In the genomic region with DNA sequence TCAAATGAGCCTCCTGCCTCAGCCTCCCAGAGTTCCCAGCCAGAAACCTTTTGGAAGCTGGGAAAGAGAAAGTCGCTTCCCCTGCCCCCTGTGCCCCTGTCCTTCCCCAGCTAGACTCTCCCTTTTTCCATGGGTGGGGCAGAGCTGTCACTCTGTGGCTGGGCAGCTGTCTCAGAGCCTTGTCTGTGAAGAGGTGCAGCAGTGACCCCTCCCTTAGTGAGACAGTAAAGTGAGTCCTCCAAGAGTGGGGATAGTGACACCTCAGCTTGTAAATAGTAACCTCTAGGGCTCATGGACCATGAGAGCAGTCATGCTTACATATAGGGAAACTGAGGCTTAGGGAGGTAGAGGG, we compare ENCODE assay signal across 18 cellular contexts.
DNase-seq lines count a peak whose midpoint lies in the region; ATAC-seq and TF ChIP-seq lines count a peak whose summit lies in the region.
"Had no signal": no experiment of that assay in that cellular context is flagged by ENCODE, and none has a peak within 500 bp of the region (broad histone marks: within the 10 kb centered on the region; RNA-seq: fewer than 3 reads in every experiment).

No MANE protein-coding gene starts in this region.

- H2BK5ac ChIP-seq in neuronal stem cell (ENCODE audit: low read length), result no peak overlapping the region

- H2AFZ ChIP-seq in neuronal stem cell (ENCODE audit: low read length), result no peak overlapping the region

- H3K27ac ChIP-seq in RWPE2 (ENCODE audit: poor library complexity, severe bottlenecking) (no peak overlapping the region), endodermal cell (ENCODE audit: low read depth, low read length) (no peak overlapping the region), neuronal stem cell (replicated peaks; ENCODE audit: low read length) (no peak overlapping the region), transverse colon (peak overlapping the region in 2 of 4 donors; percentile 13 to 79)

- H3K36me3 Mint-ChIP-seq in endodermal cell (ENCODE audit: low read depth), result peaks cover 43% of the 10 kb centered on the region
- no peaks in the 10 kb centered on the region for H3K36me3 Mint-ChIP-seq in activated T-cell treated with anti-CD3 and anti-CD28 coated beads, Interleukin-2, amount 50 U/mL, for 4 hours (ENCODE audit: insufficient read depth)
- H3K36me3 Mint-ChIP-seq: CD4-positive, CD25-positive, alpha-beta regulatory T cell had no signal

- TF ChIP-seq EP300 in transverse colon (IDR thresholded peaks at IDR 0.05; ENCODE audit: low read depth), result no peak

- H3K9me3 Mint-ChIP-seq in endodermal cell, result no peaks in the 10 kb centered on the region
- no peaks in the 10 kb centered on the region for H3K9me3 Mint-ChIP-seq in activated T-cell treated with anti-CD3 and anti-CD28 coated beads, Interleukin-2, amount 50 U/mL, for 4 hours
- H3K9me3 Mint-ChIP-seq: CD4-positive, CD25-positive, alpha-beta regulatory T cell had no signal

- no peak overlapping the region for H3K4me3 Mint-ChIP-seq in endodermal cell
- H3K4me3 Mint-ChIP-seq in activated T-cell treated with anti-CD3 and anti-CD28 coated beads, Interleukin-2, amount 50 U/mL, for 4 hours, result no peak overlapping the region
- H3K4me3 Mint-ChIP-seq: CD4-positive, CD25-positive, alpha-beta regulatory T cell had no signal

- H3K18ac ChIP-seq in neuronal stem cell (ENCODE audit: low read length), result no peak overlapping the region

- TF ChIP-seq POLR2A in transverse colon (IDR thresholded peaks at IDR 0.05), result no peak

- no peak overlapping the region for H3K23ac ChIP-seq in neuronal stem cell (ENCODE audit: low read depth, low read length, poor library complexity)

- intact Hi-C loops in transverse colon (cut with DNase I; ENCODE audit: low total_unique reads), result loop anchor here (5.0 to 10.0 kb wide), 2 partner anchors 74 to 163 kb away; no protein-coding TSS in a partner anchor

- H3K27me3 ChIP-seq in RWPE2 (ENCODE audit: insufficient read depth, poor library complexity, severe bottlenecking), result no peaks in the 10 kb centered on the region
- H3K27me3 ChIP-seq in endodermal cell (ENCODE audit: control insufficient read depth, insufficient read depth, low read length, poor library complexity, severe bottlenecking), result no peaks in the 10 kb centered on the region
- no peaks in the 10 kb centered on the region for H3K27me3 ChIP-seq in neuronal stem cell (ENCODE audit: control insufficient read depth in 3 of 3, insufficient read depth in 3 of 3, low read depth in 1 of 3, low read length in 3 of 3)
- no peaks in the 10 kb centered on the region for H3K27me3 ChIP-seq in transverse colon

- H2AK5ac ChIP-seq in neuronal stem cell (ENCODE audit: low read depth, low read length), result peak overlapping the region; percentile 16

- no peak overlapping the region for H2BK12ac ChIP-seq in neuronal stem cell (ENCODE audit: low read length)

- in situ Hi-C loops in transverse colon (cut with MboI; ENCODE audit: low pct_ligation_motif_present in 1 of 4, low pct_unique_long_range_greater_than_20kb in 1 of 4, low sequenced_read_pairs in 3 of 4), result loop anchor here in 1 of 4 donors (10.0 kb wide), 1 partner anchor 163 kb away; no protein-coding TSS in a partner anchor

- ATAC-seq in RWPE2 (ENCODE audit: low read depth) (no peak), GM21528 (IDR thresholded peaks at IDR 0.05; ENCODE audit: low FRiP score, unreplicated experiment) (no peak), GM21390 (IDR thresholded peaks at IDR 0.05; ENCODE audit: unreplicated experiment) (no peak)
- no peak for ATAC-seq in activated T-cell treated with anti-CD3 and anti-CD28 coated beads, Interleukin-2, amount 50 U/mL, for 4 hours

- H3K9ac ChIP-seq in endodermal cell (ENCODE audit: extremely low read depth, low read length, poor library complexity, severe bottlenecking) (no peak overlapping the region), neuronal stem cell (ENCODE audit: low read depth, low read length, poor library complexity) (no peak overlapping the region)

- H3K4me1 Mint-ChIP-seq in endodermal cell, result peaks cover 44% of the 10 kb centered on the region
- no peaks in the 10 kb centered on the region for H3K4me1 Mint-ChIP-seq in activated T-cell treated with anti-CD3 and anti-CD28 coated beads, Interleukin-2, amount 50 U/mL, for 4 hours (ENCODE audit: low read depth)
- H3K4me1 Mint-ChIP-seq: CD4-positive, CD25-positive, alpha-beta regulatory T cell had no signal

- peaks cover 10% of the 10 kb centered on the region for H3K4me1 ChIP-seq in RWPE2 (ENCODE audit: insufficient read depth, poor library complexity, severe bottlenecking)
- peaks cover 16% of the 10 kb centered on the region for H3K4me1 ChIP-seq in endodermal cell (ENCODE audit: control insufficient read depth, insufficient read depth, low read length)
- H3K4me1 ChIP-seq in neuronal stem cell (ENCODE audit: control insufficient read depth in 2 of 2, insufficient read depth in 1 of 2, low read depth in 1 of 2, low read length in 2 of 2), result peaks cover 22 to 25% of the 10 kb centered on the region in 2 donors
- peaks cover 19 to 53% (median 43%) of the 10 kb centered on the region in 4 donors for H3K4me1 ChIP-seq in transverse colon

- H3K9me3 ChIP-seq in RWPE2 (ENCODE audit: severe bottlenecking) (no peaks in the 10 kb centered on the region), endodermal cell (ENCODE audit: control insufficient read depth, low read length) (no peaks in the 10 kb centered on the region), neuronal stem cell (replicated peaks in 1 of 2; ENCODE audit: control insufficient read depth in 2 of 2, insufficient read depth in 1 of 2, low read depth in 1 of 2, low read length in 2 of 2) (no peaks in the 10 kb centered on the region), transverse colon (no peaks in the 10 kb centered on the region)
- H3K9me3 ChIP-seq: HAP-1 had no signal

- no peak overlapping the region for H3K14ac ChIP-seq in neuronal stem cell (ENCODE audit: low read length)

- no peak overlapping the region for H3K4ac ChIP-seq in neuronal stem cell (ENCODE audit: low read length)

- H3K79me1 ChIP-seq in neuronal stem cell (ENCODE audit: low read depth, low read length), result peaks cover 2% of the 10 kb centered on the region

- TF ChIP-seq CTCF in RWPE2 (IDR thresholded peaks at IDR 0.05; ENCODE audit: poor library complexity, severe bottlenecking) (no peak), endodermal cell (conservative IDR thresholded peaks at IDR 0.05) (no peak), transverse colon (IDR thresholded peaks at IDR 0.05) (no peak)

- no peak overlapping the region for H4K8ac ChIP-seq in neuronal stem cell (ENCODE audit: low read depth, low read length)

- no peak overlapping the region for H2BK120ac ChIP-seq in neuronal stem cell (ENCODE audit: low read depth, low read length)

- no peak overlapping the region for H3K4me2 ChIP-seq in neuronal stem cell (ENCODE audit: insufficient read depth, low read length, poor library complexity, severe bottlenecking)

- H4K91ac ChIP-seq in neuronal stem cell (ENCODE audit: low read depth, low read length, poor library complexity), result no peak overlapping the region

- H3K36me3 ChIP-seq in RWPE2 (ENCODE audit: low read depth), result no peaks in the 10 kb centered on the region
- H3K36me3 ChIP-seq in endodermal cell (ENCODE audit: control insufficient read depth, insufficient read depth, low read length), result peaks cover 61% of the 10 kb centered on the region
- H3K36me3 ChIP-seq in neuronal stem cell (replicated peaks in 1 of 2; ENCODE audit: control insufficient read depth in 2 of 2, insufficient read depth in 2 of 2, low read length in 2 of 2), result no peaks in the 10 kb centered on the region
- H3K36me3 ChIP-seq in transverse colon, result no peaks in the 10 kb centered on the region
- H3K36me3 ChIP-seq: HAP-1 had no signal

- WGBS in endodermal cell (ENCODE audit: insufficient coverage in 1 of 2, insufficient read length in 1 of 2), 2 experiments, result 100% methylated on average over 1 of the region's 1 CpG; no CpG with 5 or more reads in 1 of the 2 experiments
- no CpG with 5 or more reads among the region's 1 CpG for WGBS in neuronal stem cell (ENCODE audit: extremely low coverage in 2 of 2, insufficient read length in 2 of 2, insufficient replicate concordance in 1 of 2), 2 donors
- WGBS in transverse colon (ENCODE audit: low coverage in 1 of 2), 2 donors, result 29 to 50% methylated on average over 1 of the region's 1 CpG

- H3K27ac Mint-ChIP-seq in endodermal cell, result peak overlapping the region; percentile 70
- H3K27ac Mint-ChIP-seq: CD4-positive, CD25-positive, alpha-beta regulatory T cell had no signal

- no peak overlapping the region for H3K4me3 ChIP-seq in RWPE2 (ENCODE audit: severe bottlenecking)
- no peak overlapping the region for H3K4me3 ChIP-seq in endodermal cell (ENCODE audit: low read length)
- H3K4me3 ChIP-seq in neuronal stem cell (ENCODE audit: low read length in 2 of 2), result no peak overlapping the region
- no peak overlapping the region for H3K4me3 ChIP-seq in transverse colon
- H3K4me3 ChIP-seq: HAP-1 had no signal

- no peak overlapping the region for H2BK15ac ChIP-seq in neuronal stem cell (ENCODE audit: low read length)

- no peaks in the 10 kb centered on the region for H3K27me3 Mint-ChIP-seq in endodermal cell (ENCODE audit: insufficient read depth)
- peaks cover 2% of the 10 kb centered on the region for H3K27me3 Mint-ChIP-seq in activated T-cell treated with anti-CD3 and anti-CD28 coated beads, Interleukin-2, amount 50 U/mL, for 4 hours (ENCODE audit: low read depth)

- DNase-seq in RWPE2 (ENCODE audit: low spot score) (peak; percentile 25), endodermal cell (no peak), neuronal stem cell (ENCODE audit: low spot score) (no peak), transverse colon (peak; percentile 31), GM19238 (ENCODE audit: insufficient read length, low spot score) (no peak)
- no peak for DNase-seq in activated T-cell treated with anti-CD3 and anti-CD28 coated beads, Interleukin-2, amount 50 U/mL, for 4 hours
- DNase-seq: CD4-positive, CD25-positive, alpha-beta regulatory T cell; DMS79; MV-4-11; NCI-H1417; NCI-H2029; NCI-H2171; NCI-H446 treated with DMSO at 0.1 percent for 48 hours; NK-92 treated with Interleukin-12 subunit alpha and Interleukin-12 subunit beta, amount 100 ng/mL, for 24 hours; OCI-M1 had no signal

Comparison
In these comparisons a context has a peak if more than half of its experiments do, and no peak if none do; other contexts are left out.
1. DNase-seq: peak in RWPE2 (single experiment) and transverse colon (single experiment); none in endodermal cell (single experiment), neuronal stem cell (single experiment), activated T-cell treated with anti-CD3 and anti-CD28 coated beads, Interleukin-2, amount 50 U/mL, for 4 hours (single experiment) and GM19238 (single experiment).